Comparison of ENCODE assay signal across 17 cellular contexts in genomic region chr3:12336099-12336498, GRCh38. TPM values are rescaled to one million over a fixed set of nuclear protein-coding genes. Genes with fewer than 3 reads are reported as not detected.
A peak's percentile ranks its signal among the peaks of the same experiment; 100 is the strongest.
DNase-seq lines count a peak whose midpoint lies in the region; ATAC-seq and TF ChIP-seq lines count a peak whose summit lies in the region.
"Had no signal": no experiment of that assay in that cellular context is flagged by ENCODE, and none has a peak within 500 bp of the region (broad histone marks: within the 10 kb centered on the region; RNA-seq: fewer than 3 reads in every experiment).

No MANE protein-coding gene starts in this region.

- peak; percentile 81 for ATAC-seq in activated naive CD8-positive, alpha-beta T cell treated with anti-CD3 and anti-CD28 coated beads, Interleukin-2, amount 10 ng/mL, durations not matched to agents 7 days and 5 days (ENCODE audit: low read depth)
- ATAC-seq in upper lobe of left lung (ENCODE audit: low FRiP score in 2 of 2): no peak
- ATAC-seq: heart left ventricle, SK-N-SH treated with all-trans-retinoic acid at 6 μM for 48 hours had no signal

- no peak overlapping the region for H3K27ac Mint-ChIP-seq in activated naive CD8-positive, alpha-beta T cell treated with anti-CD3 and anti-CD28 coated beads, Interleukin-2, amount 10 ng/mL, durations not matched to agents 7 days and 5 days

- TF ChIP-seq POLR2A in upper lobe of left lung (IDR thresholded peaks at IDR 0.05) (no peak), thyroid gland (IDR thresholded peaks at IDR 0.05) (no peak)

- peak overlapping the region; percentile 39 for H3K4me3 Mint-ChIP-seq in activated naive CD8-positive, alpha-beta T cell treated with anti-CD3 and anti-CD28 coated beads, Interleukin-2, amount 10 ng/mL, durations not matched to agents 7 days and 5 days

- no peaks in the 10 kb centered on the region for H3K9me3 Mint-ChIP-seq in activated naive CD8-positive, alpha-beta T cell treated with anti-CD3 and anti-CD28 coated beads, Interleukin-2, amount 10 ng/mL, durations not matched to agents 7 days and 5 days

- POLR2A ChIA-PET in activated naive CD8-positive, alpha-beta T cell treated with anti-CD3 and anti-CD28 coated beads, Interleukin-2, amount 10 ng/mL, durations not matched to agents 7 days and 5 days (lab: Charles Lee): no interaction called here

- peak; percentile 14 for DNase-seq in H4 (ENCODE audit: low spot score)
- peak; percentile 76 for DNase-seq in NOMO-1 treated with DMSO at 0.1 percent for 48 hours (lab: John Stamatoyannopoulos, UW; ENCODE audit: unreplicated experiment)
- DNase-seq in activated naive CD8-positive, alpha-beta T cell treated with anti-CD3 and anti-CD28 coated beads, Interleukin-2, amount 10 ng/mL, durations not matched to agents 7 days and 5 days: no peak
- peak; percentile 43 for DNase-seq in renal cortical epithelial cell (ENCODE audit: low read depth)
- no peak for DNase-seq in upper lobe of left lung
- no peak for DNase-seq in NCI-H446 (lab: John Stamatoyannopoulos, UW)
- DNase-seq in thyroid gland: no peak
- DNase-seq: activated T-cell treated with anti-CD3 and anti-CD28 coated beads for 4 hours, anterior cingulate cortex, dermis blood vessel endothelial cell, heart left ventricle, NCI-H1092 treated with DMSO at 0.1 percent for 48 hours, OCI-M1 had no signal

- no peaks in the 10 kb centered on the region for H3K36me3 ChIP-seq in upper lobe of left lung
- no peaks in the 10 kb centered on the region for H3K36me3 ChIP-seq in thyroid gland
- H3K36me3 ChIP-seq: esophagus muscularis mucosa, heart left ventricle, prostate gland, thoracic aorta had no signal

- WGBS in upper lobe of left lung, 2 donors: 47 to 69% methylated on average over 3 of the region's 3 CpGs
- 84 to 85% methylated on average over 3 of the region's 3 CpGs for WGBS in thyroid gland, 2 donors

- H3K27me3 ChIP-seq in upper lobe of left lung: no peaks in the 10 kb centered on the region
- H3K27me3 ChIP-seq in thyroid gland: no peaks in the 10 kb centered on the region
- H3K27me3 ChIP-seq: esophagus muscularis mucosa, heart left ventricle had no signal

- intact Hi-C loops in thyroid gland (cut with DNase I): no loop called here

- H3K4me1 ChIP-seq in upper lobe of left lung: no peaks in the 10 kb centered on the region
- H3K4me1 ChIP-seq in thyroid gland: no peaks in the 10 kb centered on the region
- H3K4me1 ChIP-seq: esophagus muscularis mucosa, prostate gland had no signal

- H3K9me3 ChIP-seq in upper lobe of left lung (no peaks in the 10 kb centered on the region), thyroid gland (no peaks in the 10 kb centered on the region)
- H3K9me3 ChIP-seq: esophagus muscularis mucosa, heart left ventricle, prostate gland, thoracic aorta had no signal

- no peak for TF ChIP-seq EP300 in upper lobe of left lung (IDR thresholded peaks at IDR 0.05)

- H3K27me3 Mint-ChIP-seq in activated naive CD8-positive, alpha-beta T cell treated with anti-CD3 and anti-CD28 coated beads, Interleukin-2, amount 10 ng/mL, durations not matched to agents 7 days and 5 days: peaks cover 6% of the 10 kb centered on the region

- TF ChIP-seq CTCF in upper lobe of left lung (IDR thresholded peaks at IDR 0.05) (no peak), thyroid gland (IDR thresholded peaks at IDR 0.05) (no peak)

- peaks cover 11% of the 10 kb centered on the region for H3K4me1 Mint-ChIP-seq in activated naive CD8-positive, alpha-beta T cell treated with anti-CD3 and anti-CD28 coated beads, Interleukin-2, amount 10 ng/mL, durations not matched to agents 7 days and 5 days

- no peaks in the 10 kb centered on the region for H3K36me3 Mint-ChIP-seq in activated naive CD8-positive, alpha-beta T cell treated with anti-CD3 and anti-CD28 coated beads, Interleukin-2, amount 10 ng/mL, durations not matched to agents 7 days and 5 days

- H3K4me3 ChIP-seq in upper lobe of left lung: no peak overlapping the region
- H3K4me3 ChIP-seq in thyroid gland (replicated peaks in 1 of 3): no peak overlapping the region
- H3K4me3 ChIP-seq: esophagus muscularis mucosa, heart left ventricle, prostate gland, thoracic aorta had no signal

- H3K27ac ChIP-seq in upper lobe of left lung (no peak overlapping the region), thyroid gland (no peak overlapping the region)
- H3K27ac ChIP-seq: esophagus muscularis mucosa, heart left ventricle, prostate gland, thoracic aorta had no signal

RNA-seq across cellular contexts. Expression of gene PPARG, which starts 47.2 kb away (rescaled TPM):
- total RNA-seq in H4 (2014; rRNA removed; shearing (Covaris generic)): 34.7 and 36.8 TPM in 2 replicates
- 1 to 10 TPM in 1 of 2 experiments, under 1 TPM in 1; 0.68 to 1.0 TPM for total RNA-seq in activated naive CD8-positive, alpha-beta T cell treated with anti-CD3 and anti-CD28 coated beads, Interleukin-2, amount 10 ng/mL, durations not matched to agents 7 days and 5 days
- total RNA-seq in renal cortical epithelial cell: 11.1 and 11.3 TPM in 2 replicates
- 10 to 100 TPM; 39.8 to 93.9 (median 52.7) TPM for total RNA-seq in upper lobe of left lung
- 10 to 100 TPM; 20.0 to 27.3 (median 23.7) TPM for total RNA-seq in thyroid gland

Comparison
In these comparisons a context has a peak if more than half of its experiments do, and no peak if none do; other contexts are left out.
1. DNase-seq: peak in H4 (single experiment), NOMO-1 treated with DMSO at 0.1 percent for 48 hours (single experiment) and renal cortical epithelial cell (single experiment); none in activated naive CD8-positive, alpha-beta T cell treated with anti-CD3 and anti-CD28 coated beads, Interleukin-2, amount 10 ng/mL, durations not matched to agents 7 days and 5 days (single experiment), upper lobe of left lung (0 of 2), NCI-H446 (0 of 2) and thyroid gland (0 of 2).